Comparison of ENCODE assay signal across 8 cellular contexts in genomic region chr6:39088331-39088730, GRCh38. TPM values are rescaled to one million over a fixed set of nuclear protein-coding genes. Genes with fewer than 3 reads are reported as not detected.
A peak's percentile ranks its signal among the peaks of the same experiment; 100 is the strongest.
DNase-seq lines count a peak whose midpoint lies in the region; ATAC-seq and TF ChIP-seq lines count a peak whose summit lies in the region.

No MANE protein-coding gene starts in this region.

- no peak overlapping the region for H3K27ac ChIP-seq in right lobe of liver

- intact Hi-C loops in right lobe of liver (cut with DNase I) = no loop called here

- H3K9me3 ChIP-seq in right lobe of liver = no peaks in the 10 kb centered on the region

- H3K36me3 ChIP-seq in right lobe of liver = no peaks in the 10 kb centered on the region

- WGBS in right lobe of liver (ENCODE audit: insufficient coverage, low coverage, low lambda C conversion rate, missing lambda C conversion rate) = 6% methylated on average over 4 of the region's 4 CpGs

- ATAC-seq in right lobe of liver (peak; percentile 67 to 79 (median 70)), HG03460 (IDR thresholded peaks at IDR 0.05; ENCODE audit: unreplicated experiment) (no peak), HG02759 (IDR thresholded peaks at IDR 0.05; ENCODE audit: unreplicated experiment) (no peak)

- DNase-seq in GM04503 (ENCODE audit: low read depth) (peak; percentile 6), M059J (ENCODE audit: low read depth) (peak; percentile 27), cerebellar cortex (ENCODE audit: low spot score) (peak; percentile 20), right lobe of liver (peak in 1 of 3 donors; percentile 32), NCI-H524 treated with DMSO at 0.1 percent for 48 hours (lab: John Stamatoyannopoulos, UW) (no peak), NCI-H2171 treated with DMSO at 0.1 percent for 48 hours (lab: John Stamatoyannopoulos, UW) (no peak)

- H3K4me3 ChIP-seq in right lobe of liver = no peak overlapping the region

- peak; percentile 21 to 34 (median 28) for TF ChIP-seq CTCF in right lobe of liver (IDR thresholded peaks at IDR 0.05)

- H3K4me1 ChIP-seq in right lobe of liver = peaks cover 0 to 8% (median 2%) of the 10 kb centered on the region in 4 donors

- TF ChIP-seq POLR2A in right lobe of liver (IDR thresholded peaks at IDR 0.05) = no peak

- H3K27me3 ChIP-seq in right lobe of liver = no peaks in the 10 kb centered on the region

RNA-seq across cellular contexts. Expression of gene SAYSD1, which starts 26.7 kb away (rescaled TPM):
- total RNA-seq in M059J (2014; rRNA removed; shearing (Covaris generic)) = 24.2 and 25.9 TPM in 2 replicates
- 1 to 10 TPM; 4.3 to 9.3 (median 7.0) TPM for total RNA-seq in right lobe of liver

RNA-seq across cellular contexts. Expression of gene GLP1R, which starts 39.8 kb away (rescaled TPM):
- not detected in 2 replicates for total RNA-seq in M059J (2014; rRNA removed; shearing (Covaris generic))
- not detected for total RNA-seq in right lobe of liver

Comparison
In these comparisons a context has a peak if more than half of its experiments do, and no peak if none do; other contexts are left out.
1. DNase-seq: peak in GM04503 (single experiment), M059J (single experiment) and cerebellar cortex (single experiment); none in NCI-H524 treated with DMSO at 0.1 percent for 48 hours (single experiment) and NCI-H2171 treated with DMSO at 0.1 percent for 48 hours (single experiment).
2. ATAC-seq: peak in right lobe of liver (4 of 4); none in HG03460 (single experiment) and HG02759 (single experiment).